Comparison of ENCODE assay signal across 8 cellular contexts in the genomic region with DNA sequence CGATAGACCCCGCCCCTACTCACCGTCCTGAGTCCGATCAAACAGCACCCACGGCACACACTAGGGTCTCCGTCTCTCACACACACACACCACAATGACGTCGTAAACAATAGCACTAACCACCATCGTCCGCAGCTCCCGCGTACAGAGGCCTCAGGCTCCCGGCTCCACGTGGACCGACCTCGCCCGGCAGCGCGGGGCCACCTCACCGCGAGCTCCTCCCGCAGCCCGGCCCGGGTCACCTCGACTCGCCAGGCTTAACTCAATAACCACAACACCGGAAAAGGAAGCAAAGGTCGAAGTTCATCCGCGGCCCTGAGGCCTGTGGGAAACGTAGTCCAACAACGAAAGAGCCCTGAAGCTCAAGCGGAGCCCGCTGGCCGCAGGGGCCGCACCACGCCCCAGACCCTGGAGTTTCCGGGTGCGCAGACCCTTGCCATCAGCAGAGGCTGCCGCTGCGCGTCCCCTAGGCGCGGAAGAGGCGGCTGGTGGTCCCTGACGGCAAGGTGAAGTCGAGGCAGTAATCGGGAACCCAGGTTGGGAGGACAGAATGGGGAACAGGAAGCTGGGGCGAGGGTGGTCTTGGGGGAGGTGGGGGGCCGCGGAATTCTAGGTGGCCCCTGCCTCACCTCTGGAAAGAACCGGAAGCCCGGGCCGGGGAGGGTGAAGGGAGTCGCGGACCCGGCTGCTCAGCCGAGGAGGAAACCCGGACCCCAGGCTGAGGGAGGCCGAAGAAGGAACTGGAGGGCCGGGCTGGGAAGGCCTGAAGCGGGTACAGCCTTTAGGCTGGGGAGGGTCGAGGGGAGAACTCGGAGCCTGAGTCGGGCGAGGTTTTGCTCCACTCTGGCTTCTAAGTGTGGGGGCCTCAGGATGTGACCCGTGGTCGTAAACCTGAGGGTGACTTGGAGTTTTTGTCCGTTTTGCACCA. TPM values are rescaled to one million over a fixed set of nuclear protein-coding genes. Genes with fewer than 3 reads are reported as not detected.
DNase-seq lines count a peak whose midpoint lies in the region; ATAC-seq lines count a peak whose summit lies in the region.

A gene (minus strand): TSS at position 273 of the 928 bp plus-strand sequence. CDS start 946 bp downstream, outside the sequence.

- H3K27ac ChIP-seq in GM23248: peak within 1 kb of the TSS; percentile 80

- peaks cover 6% of the 10 kb centered on the region; the same call in 1 of the 2 replicates for H3K4me1 ChIP-seq in GM23248 (ENCODE audit: insufficient read depth)

- peak; percentile 84 to 93 for ATAC-seq in naive thymus-derived CD8-positive, alpha-beta T cell

- peak within 1 kb of the TSS; percentile 83 to 100 (median 94) for H3K4me3 Mint-ChIP-seq in naive thymus-derived CD8-positive, alpha-beta T cell

- peaks cover 25 to 48% (median 41%) of the 10 kb centered on the region in 4 donors for H3K4me1 Mint-ChIP-seq in naive thymus-derived CD8-positive, alpha-beta T cell

- H3K9ac ChIP-seq in GM23248: peak within 1 kb of the TSS; percentile 94

- peak within 1 kb of the TSS; percentile 92 for H2AFZ ChIP-seq in GM23248

- WGBS in GM23248 (ENCODE audit: low coverage in 1 of 2, low lambda C conversion rate in 2 of 2, missing lambda C conversion rate in 2 of 2), 2 experiments: 1% methylated on average over 58 to 68 of the region's 69 CpGs

- no peaks in the 10 kb centered on the region for H3K9me2 ChIP-seq in GM23248 (ENCODE audit: insufficient read depth)

- POLR2A ChIA-PET in naive thymus-derived CD8-positive, alpha-beta T cell (lab: Charles Lee): interaction anchor here (0.9 to 2.7 kb wide), 9 partner anchors 9 to 599 kb away, joined by 3 to 19 read pairs (median 6); a partner anchor contains a TSS

- in situ Hi-C loops in GM23248 (cut with MboI): no loop called here

- H3F3A ChIP-seq in GM23248 (ENCODE audit: insufficient read depth): no peaks in the 10 kb centered on the region

- H3K4me3 ChIP-seq in GM23248: peak within 1 kb of the TSS; percentile 94

- peaks cover 0 to 40% (median 11%) of the 10 kb centered on the region in 9 donors for H3K9me3 Mint-ChIP-seq in naive thymus-derived CD8-positive, alpha-beta T cell

- H3K36me3 Mint-ChIP-seq in naive thymus-derived CD8-positive, alpha-beta T cell: peaks cover 19 to 64% (median 57%) of the 10 kb centered on the region in 3 donors

- no peaks in the 10 kb centered on the region for H4K20me1 ChIP-seq in GM23248 (ENCODE audit: insufficient read depth)

- H3K27me3 ChIP-seq in GM23248 (replicated peaks; ENCODE audit: insufficient read depth): no peaks in the 10 kb centered on the region

- peaks cover 95% of the 10 kb centered on the region for H3K79me2 ChIP-seq in GM23248 (ENCODE audit: insufficient read depth)

- peaks cover 12% of the 10 kb centered on the region for H3K36me3 ChIP-seq in GM23248 (ENCODE audit: low read depth)

- H3K9me3 ChIP-seq in GM23248 (ENCODE audit: low read depth): no peaks in the 10 kb centered on the region

- DNase-seq in Daoy (ENCODE audit: low read depth) (peak; percentile 91), GM23248 (peak; percentile 94), Kasumi-1 (lab: John Stamatoyannopoulos, UW) (peak; percentile 93 to 95), RPMI7951 (ENCODE audit: low read depth) (peak; percentile 91), fibroblast of peridontal ligament (ENCODE audit: extremely low read depth) (peak; percentile 88)
- peak; percentile 62 to 76 for DNase-seq in activated T-helper 1 cell treated with anti-CD3 and anti-CD28 coated beads, Interleukin-2, amount 50 U/mL, for 16 hours (ENCODE audit: low read depth in 1 of 2, low spot score in 1 of 2)
- peak; percentile 65 to 93 (median 88) for DNase-seq in naive thymus-derived CD8-positive, alpha-beta T cell
- DNase-seq in stimulated activated naive CD4-positive, alpha-beta T cell (lab: John Stamatoyannopoulos, UW): peak; percentile 79 to 93 (median 82)

- no peaks in the 10 kb centered on the region for H3K27me3 Mint-ChIP-seq in naive thymus-derived CD8-positive, alpha-beta T cell

- H3K4me2 ChIP-seq in GM23248 (ENCODE audit: unreplicated experiment): peak within 1 kb of the TSS; percentile 83

- peak within 1 kb of the TSS; percentile 96 to 100 (median 97) for H3K27ac Mint-ChIP-seq in naive thymus-derived CD8-positive, alpha-beta T cell

RNA-seq across cellular contexts. Expression of the gene that starts here (rescaled TPM):
- total RNA-seq in Daoy (2014; rRNA removed; shearing (Covaris generic)): 9.8 and 21.3 TPM in 2 replicates
- total RNA-seq in GM23248 (2014; rRNA removed; shearing (Covaris generic)): 8.5 and 15.0 TPM in 2 replicates
- polyA plus RNA-seq in GM23248 (2016; fragmentation: Nextera tagmentation; extraction: Ambion mirVana): 6.1 and 6.3 TPM in 2 replicates
- total RNA-seq in RPMI7951 (2014; rRNA removed; shearing (Covaris generic)): 7.3 and 8.9 TPM in 2 replicates
- total RNA-seq in naive thymus-derived CD8-positive, alpha-beta T cell: 10 to 100 TPM; 36.1 to 40.8 TPM
- polyA plus RNA-seq in naive thymus-derived CD8-positive, alpha-beta T cell: 10 to 100 TPM in 1 of 3 donors, 1 to 10 TPM in 2; 8.0 to 10.6 (median 9.9) TPM

Comparison
In these comparisons a context has a peak if more than half of its experiments do, and no peak if none do; other contexts are left out.
1. Peak in every context shown above with its lines: DNase-seq, ATAC-seq, H3K4me3 ChIP-seq and H3K27ac ChIP-seq.